In the genomic region with DNA sequence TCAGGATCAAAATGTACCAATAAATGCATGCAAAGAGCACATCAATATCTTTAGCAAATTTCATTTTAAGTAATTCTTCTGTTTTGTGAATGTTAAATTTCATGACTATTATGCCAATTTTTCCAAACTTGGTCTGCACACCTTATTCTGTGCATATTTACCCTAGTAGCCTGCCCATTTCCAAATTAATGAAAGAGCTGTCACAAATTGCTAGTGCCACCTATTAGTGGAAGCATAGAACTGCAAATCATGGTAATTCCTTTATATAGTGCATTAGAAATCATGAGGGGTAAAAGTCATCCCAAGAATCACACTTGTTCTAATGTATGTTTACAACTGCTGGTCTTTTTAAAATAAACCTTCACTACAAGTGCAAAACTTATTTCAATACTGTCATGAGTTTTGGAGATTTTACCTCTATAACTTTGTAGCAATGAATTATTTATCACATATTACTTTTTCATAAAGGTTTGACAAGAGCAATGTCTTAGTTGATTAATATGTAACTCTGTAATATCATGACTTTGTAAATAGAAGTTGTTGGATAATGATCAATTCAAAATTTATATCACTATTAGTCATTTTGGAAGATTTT, we compare ENCODE assay signal across 9 cellular contexts. TPM values are rescaled to one million over a fixed set of nuclear protein-coding genes. Genes with fewer than 3 reads are reported as not detected.
DNase-seq lines count a peak whose midpoint lies in the region; ATAC-seq, FAIRE-seq and TF ChIP-seq lines count a peak whose summit lies in the region.
"Had no signal": no experiment of that assay in that cellular context is flagged by ENCODE, and none has a peak within 500 bp of the region (broad histone marks: within the 10 kb centered on the region; RNA-seq: fewer than 3 reads in every experiment).

No MANE protein-coding gene starts in this region.

- peak overlapping the region; percentile 88; the same call in 2 of the 3 replicates for H3K4me2 ChIP-seq in A549

- POLR2A ChIA-PET in A549 (lab: Yijun Ruan, JAX), result interaction anchor here (1.1 kb wide), 1 partner anchor 163 kb away, joined by 3 read pairs; no protein-coding TSS in a partner anchor

- peak in 1 of 2 experiments; percentile 60; a peak in 2 of 6 replicates for ATAC-seq in A549
- ATAC-seq in gastroesophageal sphincter, result no peak
- ATAC-seq in GM18519 (IDR thresholded peaks at IDR 0.05; ENCODE audit: low FRiP score, unreplicated experiment), result no peak
- no peak for ATAC-seq in HG03378 (IDR thresholded peaks at IDR 0.05; ENCODE audit: unreplicated experiment)

- TF ChIP-seq EP300 in A549 (IDR thresholded peaks at IDR 0.05), result no peak
- TF ChIP-seq EP300 in gastroesophageal sphincter (IDR thresholded peaks at IDR 0.05), result no peak

- H3K36me3 Mint-ChIP-seq in T-helper 2 cell treated with Interferon-gamma antibody and Interleukin-4, amounts not matched to agents 5 μg/mL and 100 μg/mL, for 36 hours (ENCODE audit: low read depth), result no peaks in the 10 kb centered on the region
- H3K36me3 Mint-ChIP-seq in activated CD4-positive, alpha-beta T cell treated with anti-CD3 and anti-CD28 coated beads, Interleukin-2, amount 10 ng/mL, durations not matched to agents 24 days and 14 days (ENCODE audit: low read depth), result no peaks in the 10 kb centered on the region

- H3K27ac Mint-ChIP-seq in T-helper 2 cell treated with Interferon-gamma antibody and Interleukin-4, amounts not matched to agents 5 μg/mL and 100 μg/mL, for 36 hours, result no peak overlapping the region
- H3K27ac Mint-ChIP-seq in activated CD4-positive, alpha-beta T cell treated with anti-CD3 and anti-CD28 coated beads, Interleukin-2, amount 10 ng/mL, durations not matched to agents 24 days and 14 days, result no peak overlapping the region

- H3K9me3 ChIP-seq in A549, result no peaks in the 10 kb centered on the region
- no peaks in the 10 kb centered on the region for H3K9me3 ChIP-seq in gastroesophageal sphincter
- H3K9me3 ChIP-seq: HAP-1 had no signal

- peak; percentile 71 to 77 for TF ChIP-seq RAD21 in A549 (conservative IDR thresholded peaks at IDR 0.05 in 1 of 2, IDR thresholded peaks at IDR 0.05 in 1 of 2)

- CTCF ChIA-PET in A549 (lab: Yijun Ruan, JAX), result no interaction called here

- intact Hi-C loops in activated CD4-positive, alpha-beta T cell treated with anti-CD3 and anti-CD28 coated beads, Interleukin-2, amount 10 ng/mL, durations not matched to agents 24 days and 14 days (cut with micrococcal nuclease), result loop anchor here (5.0 kb wide), 2 partner anchors 112 to 212 kb away; no protein-coding TSS in a partner anchor

- DNase-seq in A549 (ENCODE audit: low read depth in 1 of 2, low spot score in 1 of 2) (peak in 1 of 2 experiments; percentile 40), GM13977 (ENCODE audit: low spot score) (no peak), RKO (ENCODE audit: low spot score) (peak; percentile 34)
- DNase-seq in T-helper 2 cell treated with Interferon-gamma antibody and Interleukin-4, amounts not matched to agents 5 μg/mL and 100 μg/mL, for 36 hours (ENCODE audit: low spot score), result no peak
- no peak for DNase-seq in activated CD4-positive, alpha-beta T cell treated with anti-CD3 and anti-CD28 coated beads, Interleukin-2, amount 10 ng/mL, durations not matched to agents 24 days and 14 days

- H3K4me3 Mint-ChIP-seq in T-helper 2 cell treated with Interferon-gamma antibody and Interleukin-4, amounts not matched to agents 5 μg/mL and 100 μg/mL, for 36 hours, result no peak overlapping the region
- H3K4me3 Mint-ChIP-seq in activated CD4-positive, alpha-beta T cell treated with anti-CD3 and anti-CD28 coated beads, Interleukin-2, amount 10 ng/mL, durations not matched to agents 24 days and 14 days, result no peak overlapping the region

- no peaks in the 10 kb centered on the region for H3K9me3 Mint-ChIP-seq in T-helper 2 cell treated with Interferon-gamma antibody and Interleukin-4, amounts not matched to agents 5 μg/mL and 100 μg/mL, for 36 hours
- H3K9me3 Mint-ChIP-seq in activated CD4-positive, alpha-beta T cell treated with anti-CD3 and anti-CD28 coated beads, Interleukin-2, amount 10 ng/mL, durations not matched to agents 24 days and 14 days, result no peaks in the 10 kb centered on the region

- H3K27me3 Mint-ChIP-seq in T-helper 2 cell treated with Interferon-gamma antibody and Interleukin-4, amounts not matched to agents 5 μg/mL and 100 μg/mL, for 36 hours (ENCODE audit: low read depth), result peaks cover 5% of the 10 kb centered on the region
- peaks cover 5% of the 10 kb centered on the region for H3K27me3 Mint-ChIP-seq in activated CD4-positive, alpha-beta T cell treated with anti-CD3 and anti-CD28 coated beads, Interleukin-2, amount 10 ng/mL, durations not matched to agents 24 days and 14 days

- H3K4me1 ChIP-seq in A549 (peaks cover 60% of the 10 kb centered on the region), gastroesophageal sphincter (peaks cover 0 to 53% (median 0%) of the 10 kb centered on the region in 3 donors)

- TF ChIP-seq CTCF in A549 (IDR thresholded peaks at IDR 0.05), result peak; percentile 58
- TF ChIP-seq CTCF in GM13977 (IDR thresholded peaks at IDR 0.05; ENCODE audit: extremely low read depth, insufficient read depth, missing control alignments), result peak; percentile 17
- peak; percentile 7 to 48 (median 36) for TF ChIP-seq CTCF in gastroesophageal sphincter (IDR thresholded peaks at IDR 0.05)

- in situ Hi-C loops in GM13977 (cut with MboI; ENCODE audit: low pct_unique_long_range_greater_than_20kb, low sequenced_read_pairs, unreplicated experiment), result no loop called here

- peaks cover 9% of the 10 kb centered on the region for H3K4me1 Mint-ChIP-seq in T-helper 2 cell treated with Interferon-gamma antibody and Interleukin-4, amounts not matched to agents 5 μg/mL and 100 μg/mL, for 36 hours (ENCODE audit: low read depth)
- peaks cover 10% of the 10 kb centered on the region for H3K4me1 Mint-ChIP-seq in activated CD4-positive, alpha-beta T cell treated with anti-CD3 and anti-CD28 coated beads, Interleukin-2, amount 10 ng/mL, durations not matched to agents 24 days and 14 days

- H3K4me3 ChIP-seq in A549, result no peak overlapping the region
- no peak overlapping the region for H3K4me3 ChIP-seq in gastroesophageal sphincter
- H3K4me3 ChIP-seq: HAP-1 had no signal

- H3K27ac ChIP-seq in A549 (no peak overlapping the region; a peak in 1 of 6 replicates), gastroesophageal sphincter (peak overlapping the region in 2 of 4 donors; percentile 2 to 24)

- no peaks in the 10 kb centered on the region for H3K27me3 ChIP-seq in gastroesophageal sphincter

- TF ChIP-seq POLR2A in A549 (IDR thresholded peaks at IDR 0.05; ENCODE audit: low read length) (no peak), gastroesophageal sphincter (IDR thresholded peaks at IDR 0.05) (no peak)

- no peaks in the 10 kb centered on the region for H3K36me3 ChIP-seq in gastroesophageal sphincter
- H3K36me3 ChIP-seq: HAP-1 had no signal

- peak; percentile 93 for FAIRE-seq in A549 (lab: Jason Lieb, UNC)

TF ChIP-seq in A549, 52 proteins besides CTCF, POLR2A, EP300 and RAD21:
- TF ChIP-seq CBX2 (IDR thresholded peaks at IDR 0.05; ENCODE audit: borderline replicate concordance, low read depth) (no peak), FOXS1 (CRISPR knock-in tag; IDR thresholded peaks at IDR 0.05) (no peak), SMC3 (IDR thresholded peaks at IDR 0.05) (peak; percentile 67), ZNF302 (CRISPR knock-in tag; IDR thresholded peaks at IDR 0.05) (no peak), FOSL2 (IDR thresholded peaks at IDR 0.05) (no peak), FOSL2 (CRISPR knock-in tag; IDR thresholded peaks at IDR 0.05) (no peak), HOXB5 (CRISPR knock-in tag; IDR thresholded peaks at IDR 0.05) (no peak)
- TF ChIP-seq, protein P1, sequence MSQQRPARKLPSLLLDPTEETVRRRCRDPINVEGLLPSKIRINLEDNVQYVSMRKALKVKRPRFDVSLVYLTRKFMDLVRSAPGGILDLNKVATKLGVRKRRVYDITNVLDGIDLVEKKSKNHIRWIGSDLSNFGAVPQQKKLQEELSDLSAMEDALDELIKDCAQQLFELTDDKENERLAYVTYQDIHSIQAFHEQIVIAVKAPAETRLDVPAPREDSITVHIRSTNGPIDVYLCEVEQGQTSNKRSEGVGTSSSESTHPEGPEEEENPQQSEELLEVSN (IDR thresholded peaks at IDR 0.05; ENCODE audit: borderline replicate concordance, low read depth), result no peak

RNA-seq across cellular contexts. Expression of a gene that starts 5.7 kb away (rescaled TPM):
- 19.1 and 19.9 TPM in 2 replicates for polyA plus RNA-seq in A549 (2011; rRNA removed)
- 1.3 and 1.5 TPM in 2 replicates for polyA plus RNA-seq in A549 (2012; cell fraction: cytosol; rRNA removed)
- 1.3 and 1.5 TPM in 2 replicates for polyA plus RNA-seq in A549 (2012; cell fraction: nucleus; rRNA removed)
- polyA plus RNA-seq in A549 (2017; fragmentation: RNase III; extraction: RNeasy Plus Mini Kit Qiagen cat#74134 plus additional on column Dnase treatment), result 3.6 to 4.3 TPM (median 4.2 TPM) in 3 replicates
- polyA minus RNA-seq in A549 (2011; rRNA and poly(A)+ RNA removed), result 13.2 and 14.6 TPM in 2 replicates
- 10 to 100 TPM; 24.6 to 61.6 (median 33.0) TPM for total RNA-seq in gastroesophageal sphincter
- total RNA-seq in activated CD4-positive, alpha-beta T cell treated with anti-CD3 and anti-CD28 coated beads, Interleukin-2, amount 10 ng/mL, durations not matched to agents 24 days and 14 days, result 0.14 and 0.26 TPM in 2 replicates

Comparison
In these comparisons a context has a peak if more than half of its experiments do, and no peak if none do; other contexts are left out.
1. RNA of a gene that starts 5.7 kb away (total RNA-seq): 24.6 to 61.6 TPM in gastroesophageal sphincter; 0.14 to 0.26 TPM in activated CD4-positive, alpha-beta T cell treated with anti-CD3 and anti-CD28 coated beads, Interleukin-2, amount 10 ng/mL, durations not matched to agents 24 days and 14 days; every median in the first group is over 10 times any median in the second.
2. Peak in every context shown above with its lines, with median percentiles within 50 percentile points of each other: CTCF ChIP-seq.